20 cellular contexts compared by ENCODE assay signal in genomic region chr1:13781228-13781627, GRCh38.
DNase-seq lines count a peak whose midpoint lies in the region; ATAC-seq and TF ChIP-seq lines count a peak whose summit lies in the region.
"Had no signal": no experiment of that assay in that cellular context is flagged by ENCODE, and none has a peak within 500 bp of the region (broad histone marks: within the 10 kb centered on the region; RNA-seq: fewer than 3 reads in every experiment).

No MANE protein-coding gene starts in this region.

- H3K9me3 ChIP-seq in AG04450 (ENCODE audit: control insufficient read depth, insufficient read depth, low read length) (0 out of 2 replicates have a peak, but pooled peaks cover 2% of the 10 kb centered on the region), suprapubic skin (no peaks in the 10 kb centered on the region)
- H3K9me3 ChIP-seq: SJCRH30, tibial nerve had no signal

- POLR2A ChIA-PET in AG04450 (lab: Yijun Ruan, JAX) (interaction anchor here (2.8 kb wide), 1 partner anchor 32 kb away, joined by 18 read pairs; no protein-coding TSS in a partner anchor), GM10248 (lab: Yijun Ruan, JAX) (interaction anchor here (1.4 kb wide), 1 partner anchor 11 kb away, joined by 3 read pairs; no protein-coding TSS in a partner anchor)

- no peak for DNase-seq in AG04450 (ENCODE audit: low read depth, low spot score)
- no peak for DNase-seq in Calu3
- peak; percentile 22 for DNase-seq in fibroblast of villous mesenchyme (ENCODE audit: low read depth)
- no peak for DNase-seq in ecto neural progenitor cell (ENCODE audit: low spot score)
- DNase-seq in suprapubic skin (ENCODE audit: low spot score in 2 of 2): no peak
- no peak for DNase-seq in NCI-H524 (lab: John Stamatoyannopoulos, UW)
- no peak for DNase-seq in GM10248 (ENCODE audit: extremely low spot score)
- DNase-seq: amygdala; caudate nucleus; H7; mesendoderm; NCI-H1694; NCI-H82; SJCRH30; stimulated activated naive CD4-positive, alpha-beta T cell treated with Interleukin-2 at 50 U/mL for 16 hours had no signal

- 73% methylated on average over 6 of the region's 6 CpGs for whole genome bisulfite sequencing in suprapubic skin

- peaks cover 42% of the 10 kb centered on the region for H3K4me1 ChIP-seq in suprapubic skin
- H3K4me1 ChIP-seq: SJCRH30 had no signal

- H3K27ac ChIP-seq in AG04450 (ENCODE audit: low read depth, low read length): peak overlapping the region; percentile 74
- H3K27ac ChIP-seq in suprapubic skin: no peak overlapping the region
- H3K27ac ChIP-seq: SJCRH30, tibial nerve had no signal

- H3K4me3 Mint-ChIP-seq in Calu3 (ENCODE audit: low read depth, unreplicated experiment): no peak overlapping the region
- peak overlapping the region; percentile 44 for H3K4me3 Mint-ChIP-seq in activated T-helper 17 cell treated with anti-CD3 and anti-CD28 coated beads, Interleukin-2, amount 50 U/mL, for 72 hours
- H3K4me3 Mint-ChIP-seq: nephron had no signal

- H3K27ac Mint-ChIP-seq in Calu3 (ENCODE audit: unreplicated experiment): peak overlapping the region; percentile 40
- H3K27ac Mint-ChIP-seq in activated T-helper 17 cell treated with anti-CD3 and anti-CD28 coated beads, Interleukin-2, amount 50 U/mL, for 72 hours: peak overlapping the region; percentile 67

- CTCF ChIA-PET in AG04450 (lab: Charles Lee): interaction anchor here (0.6 to 1.3 kb wide), 2 partner anchors 16 to 55 kb away, joined by 3 to 4 read pairs; no protein-coding TSS in a partner anchor
- CTCF ChIA-PET in Calu3 (lab: Charles Lee): no interaction called here
- CTCF ChIA-PET in GM10248 (lab: Yijun Ruan, JAX): interaction anchor here (1.3 kb wide), 1 partner anchor 25 kb away, joined by 3 read pairs; no protein-coding TSS in a partner anchor

- H3K4me3 ChIP-seq in AG04450 (ENCODE audit: low read depth, low read length) (no peak overlapping the region), fibroblast of villous mesenchyme (ENCODE audit: low read depth, low read length) (no peak overlapping the region), suprapubic skin (no peak overlapping the region)
- H3K4me3 ChIP-seq: K562, SJCRH30 had no signal

- no peak for TF ChIP-seq CTCF in AG04450 (IDR thresholded peaks at IDR 0.05; ENCODE audit: low read depth, low read length)
- no peak for TF ChIP-seq CTCF in Calu3 (IDR thresholded peaks at IDR 0.05; ENCODE audit: unreplicated experiment)
- no peak for TF ChIP-seq CTCF in fibroblast of villous mesenchyme (IDR thresholded peaks at IDR 0.05; ENCODE audit: insufficient read depth, low read depth, low read length)
- no peak for TF ChIP-seq CTCF in suprapubic skin (IDR thresholded peaks at IDR 0.05)
- no peak for TF ChIP-seq CTCF in GM10248 (IDR thresholded peaks at IDR 0.05; ENCODE audit: control extremely low read depth, extremely low read depth, low read depth, missing control alignments)

- TSS peak; percentile 19 for BruUV-seq in Calu3 (replicated peaks; lab: Mats Ljungman, UMichigan)

- no peaks in the 10 kb centered on the region for H3K4me1 Mint-ChIP-seq in Calu3 (ENCODE audit: low read depth, unreplicated experiment)
- peaks cover 29% of the 10 kb centered on the region for H3K4me1 Mint-ChIP-seq in activated T-helper 17 cell treated with anti-CD3 and anti-CD28 coated beads, Interleukin-2, amount 50 U/mL, for 72 hours

- no peaks in the 10 kb centered on the region for H3K9me3 Mint-ChIP-seq in Calu3 (ENCODE audit: low read depth, unreplicated experiment)
- no peaks in the 10 kb centered on the region for H3K9me3 Mint-ChIP-seq in activated T-helper 17 cell treated with anti-CD3 and anti-CD28 coated beads, Interleukin-2, amount 50 U/mL, for 72 hours
- H3K9me3 Mint-ChIP-seq: nephron; T-helper 1 cell treated with Interleukin-12 subunit alpha and Interleukin-12 subunit beta and Interleukin-4 antibody, amounts not matched to agents 30 μg/mL and 1 μg/mL, for 36 hours had no signal

- TF ChIP-seq EP300 in suprapubic skin (IDR thresholded peaks at IDR 0.05): no peak

- H3K27me3 ChIP-seq in AG04450 (ENCODE audit: control insufficient read depth, insufficient read depth, low read length): no peaks in the 10 kb centered on the region
- no peaks in the 10 kb centered on the region for H3K27me3 ChIP-seq in suprapubic skin
- H3K27me3 ChIP-seq: SJCRH30, tibial nerve had no signal

- no peaks in the 10 kb centered on the region for H3K27me3 Mint-ChIP-seq in Calu3 (ENCODE audit: unreplicated experiment)
- no peaks in the 10 kb centered on the region for H3K27me3 Mint-ChIP-seq in activated T-helper 17 cell treated with anti-CD3 and anti-CD28 coated beads, Interleukin-2, amount 50 U/mL, for 72 hours

- peaks cover 11% of the 10 kb centered on the region for H3K36me3 Mint-ChIP-seq in Calu3 (ENCODE audit: insufficient read depth, unreplicated experiment)
- H3K36me3 Mint-ChIP-seq in activated T-helper 17 cell treated with anti-CD3 and anti-CD28 coated beads, Interleukin-2, amount 50 U/mL, for 72 hours (ENCODE audit: low read depth): peaks cover 6% of the 10 kb centered on the region

- ATAC-seq in activated T-helper 17 cell treated with anti-CD3 and anti-CD28 coated beads, Interleukin-2, amount 50 U/mL, for 72 hours (replicated peaks): no peak
- ATAC-seq: K562 had no signal

- H3K36me3 ChIP-seq in suprapubic skin: peaks cover 59% of the 10 kb centered on the region

- intact Hi-C loops in Calu3 (cut with micrococcal nuclease; ENCODE audit: unreplicated experiment): no loop called here

- no peak for TF ChIP-seq POLR2A in suprapubic skin (IDR thresholded peaks at IDR 0.05)
